In the genomic region with DNA sequence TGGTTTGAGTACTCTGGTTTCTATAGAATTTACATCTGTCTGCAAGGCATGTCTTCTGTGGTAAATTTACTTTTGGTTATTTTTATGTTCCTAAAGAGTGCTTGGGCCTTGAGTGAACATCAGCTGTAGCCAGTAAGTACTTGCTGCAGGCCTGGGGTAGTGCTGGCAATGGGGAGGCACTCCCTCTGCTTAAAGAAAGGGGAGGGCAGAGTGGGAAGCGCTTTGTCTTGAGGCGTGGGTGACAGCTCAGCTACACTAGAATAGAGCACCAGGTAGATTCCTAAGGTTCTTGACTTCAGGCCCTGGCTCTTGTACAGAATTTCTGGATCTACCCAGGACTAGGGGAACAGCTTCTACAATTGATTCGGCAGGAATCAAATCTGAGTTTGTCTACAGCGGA, we compare ENCODE assay signal across 28 cellular contexts.
"Had no signal": no experiment of that assay in that cellular context is flagged by ENCODE, and none has a peak within 500 bp of the region (broad histone marks: within the 10 kb centered on the region; RNA-seq: fewer than 3 reads in every experiment).

No MANE protein-coding gene starts in this region.

- H3K36me3 ChIP-seq: left ventricle myocardium inferior, neural progenitor cell, neutrophil, right atrium auricular region, right lobe of liver, tibial nerve, uterus had no signal

- H3K4me2 ChIP-seq: neural progenitor cell, smooth muscle cell had no signal

- H2AFZ ChIP-seq: neural progenitor cell, parathyroid adenoma had no signal

- H3K9me3 ChIP-seq: neutrophil, psoas muscle, right atrium auricular region, right lobe of liver, tibial nerve, uterus had no signal

- H3K4me3 Mint-ChIP-seq: mesothelial cell of epicardium; naive B cell; natural killer cell; nephron progenitor cell; neural progenitor cell; stimulated activated memory B cell treated with anti-CD40 and anti-IgM and Interleukin-4, amounts not matched to agents 10 μg/mL and 1 μg/mL and 100 μg/mL, for 72 hours; stimulated activated naive CD8-positive, alpha-beta T cell treated with anti-CD3 and anti-CD28 coated beads, Interleukin-15, amount 100 ng/mL, for 72 hours; type B pancreatic cell had no signal

- H3K79me2 ChIP-seq: parathyroid adenoma had no signal

- H3K27ac Mint-ChIP-seq: mesothelial cell of epicardium; naive B cell; natural killer cell; nephron progenitor cell; neural progenitor cell; stimulated activated memory B cell treated with anti-CD40 and anti-IgM and Interleukin-4, amounts not matched to agents 10 μg/mL and 1 μg/mL and 100 μg/mL, for 72 hours; stimulated activated naive CD8-positive, alpha-beta T cell treated with anti-CD3 and anti-CD28 coated beads, Interleukin-15, amount 100 ng/mL, for 72 hours; type B pancreatic cell had no signal

- H3K4me3 ChIP-seq: left ventricle myocardium inferior, lung, neural progenitor cell, psoas muscle, right atrium auricular region, right lobe of liver, smooth muscle cell, tibial nerve, uterus had no signal

- DNase-seq: hypothalamus; islet precursor cell; left ventricle myocardium inferior; mesendoderm; naive B cell; natural killer cell; nephron progenitor cell; occipital lobe; psoas muscle; right lobe of liver; stimulated activated CD4-positive, alpha-beta T cell treated with anti-CD3 and anti-CD28 coated beads, Interleukin-1b, Interleukin-23, amount 100 ng/mL, for 48 hours; stimulated activated CD4-positive, alpha-beta T cell treated with anti-CD3 and anti-CD28 coated beads, Interleukin-2, amount 100 ng/mL, for 48 hours; stimulated activated CD4-positive, alpha-beta T cell treated with anti-CD3 and anti-CD28 coated beads, Interleukin-4, amount 100 ng/mL, for 4 hours; stimulated activated CD8-positive, alpha-beta memory T cell treated with anti-CD3 and anti-CD28 coated beads, Interleukin-4, amount 100 ng/mL, for 48 hours; stimulated activated naive CD4-positive, alpha-beta T cell treated with Interleukin-2 at 50 U/mL for 16 hours; stimulated activated naive CD8-positive, alpha-beta T cell treated with anti-CD3 and anti-CD28 coated beads, Interleukin-15, amount 100 ng/mL, for 72 hours; substantia nigra; uterus had no signal

- ATAC-seq: natural killer cell; psoas muscle; right lobe of liver; stimulated activated memory B cell treated with anti-CD40 and anti-IgM and Interleukin-4, amounts not matched to agents 10 μg/mL and 1 μg/mL and 100 μg/mL, for 72 hours; stimulated activated naive CD8-positive, alpha-beta T cell treated with anti-CD3 and anti-CD28 coated beads, Interleukin-15, amount 100 ng/mL, for 72 hours had no signal

- H3K4me1 ChIP-seq: left ventricle myocardium inferior, neural progenitor cell, parathyroid adenoma, psoas muscle, right atrium auricular region, right lobe of liver, tibial nerve, uterus had no signal

- H3K9me3 Mint-ChIP-seq: natural killer cell; neural progenitor cell; stimulated activated memory B cell treated with anti-CD40 and anti-IgM and Interleukin-4, amounts not matched to agents 10 μg/mL and 1 μg/mL and 100 μg/mL, for 72 hours; stimulated activated naive CD8-positive, alpha-beta T cell treated with anti-CD3 and anti-CD28 coated beads, Interleukin-15, amount 100 ng/mL, for 72 hours; type B pancreatic cell had no signal

- H3K4me1 Mint-ChIP-seq: mesothelial cell of epicardium; naive B cell; natural killer cell; nephron progenitor cell; neural progenitor cell; stimulated activated memory B cell treated with anti-CD40 and anti-IgM and Interleukin-4, amounts not matched to agents 10 μg/mL and 1 μg/mL and 100 μg/mL, for 72 hours; stimulated activated naive CD8-positive, alpha-beta T cell treated with anti-CD3 and anti-CD28 coated beads, Interleukin-15, amount 100 ng/mL, for 72 hours had no signal

- H3K27me3 ChIP-seq: neural progenitor cell, neutrophil, right lobe of liver, tibial nerve, uterus had no signal

- H3K27me3 Mint-ChIP-seq: stimulated activated naive CD8-positive, alpha-beta T cell treated with anti-CD3 and anti-CD28 coated beads, Interleukin-15, amount 100 ng/mL, for 72 hours; type B pancreatic cell had no signal

- H3K36me3 Mint-ChIP-seq: mesothelial cell of epicardium; naive B cell; natural killer cell; neural progenitor cell; stimulated activated memory B cell treated with anti-CD40 and anti-IgM and Interleukin-4, amounts not matched to agents 10 μg/mL and 1 μg/mL and 100 μg/mL, for 72 hours; type B pancreatic cell had no signal

- H3K27ac ChIP-seq: left ventricle myocardium inferior, neural progenitor cell, neutrophil, parathyroid adenoma, psoas muscle, right atrium auricular region, right lobe of liver, tibial nerve, uterus had no signal
